1 cellular context compared by ENCODE assay signal in the genomic region with DNA sequence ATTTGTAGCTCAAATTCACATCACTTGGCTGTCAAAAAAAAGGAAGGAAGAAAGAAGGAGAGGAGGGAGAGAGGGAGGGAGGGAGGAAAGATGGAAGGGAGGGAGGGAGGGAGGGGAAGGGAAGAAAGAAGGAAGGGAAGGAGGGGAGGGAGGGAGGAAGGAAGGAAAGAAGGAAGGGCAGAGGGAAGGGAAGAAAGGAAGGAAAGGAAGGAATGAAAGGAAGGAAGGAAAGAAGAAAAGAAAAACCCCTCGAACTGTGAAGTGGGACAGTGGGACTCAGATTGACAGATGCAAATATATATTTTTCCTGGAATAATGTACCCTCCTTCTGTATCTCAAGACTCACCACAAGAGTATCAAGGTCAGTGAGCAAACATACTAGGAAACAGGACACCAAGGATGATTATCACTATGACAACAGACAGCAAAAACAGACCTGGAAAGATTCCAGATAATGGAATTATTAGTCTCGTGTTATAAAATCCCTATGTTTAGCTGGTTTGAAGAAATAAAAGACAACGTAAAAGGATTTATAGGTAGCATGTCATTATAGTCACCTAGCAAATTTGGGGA.
TF ChIP-seq lines count a peak whose summit lies in the region.

No MANE protein-coding gene starts in this region.

TF ChIP-seq in GM23338, 12 proteins besides CTCF, POLR2A, EP300 and RAD21 (continued from another document):
- TF ChIP-seq, protein P1, sequence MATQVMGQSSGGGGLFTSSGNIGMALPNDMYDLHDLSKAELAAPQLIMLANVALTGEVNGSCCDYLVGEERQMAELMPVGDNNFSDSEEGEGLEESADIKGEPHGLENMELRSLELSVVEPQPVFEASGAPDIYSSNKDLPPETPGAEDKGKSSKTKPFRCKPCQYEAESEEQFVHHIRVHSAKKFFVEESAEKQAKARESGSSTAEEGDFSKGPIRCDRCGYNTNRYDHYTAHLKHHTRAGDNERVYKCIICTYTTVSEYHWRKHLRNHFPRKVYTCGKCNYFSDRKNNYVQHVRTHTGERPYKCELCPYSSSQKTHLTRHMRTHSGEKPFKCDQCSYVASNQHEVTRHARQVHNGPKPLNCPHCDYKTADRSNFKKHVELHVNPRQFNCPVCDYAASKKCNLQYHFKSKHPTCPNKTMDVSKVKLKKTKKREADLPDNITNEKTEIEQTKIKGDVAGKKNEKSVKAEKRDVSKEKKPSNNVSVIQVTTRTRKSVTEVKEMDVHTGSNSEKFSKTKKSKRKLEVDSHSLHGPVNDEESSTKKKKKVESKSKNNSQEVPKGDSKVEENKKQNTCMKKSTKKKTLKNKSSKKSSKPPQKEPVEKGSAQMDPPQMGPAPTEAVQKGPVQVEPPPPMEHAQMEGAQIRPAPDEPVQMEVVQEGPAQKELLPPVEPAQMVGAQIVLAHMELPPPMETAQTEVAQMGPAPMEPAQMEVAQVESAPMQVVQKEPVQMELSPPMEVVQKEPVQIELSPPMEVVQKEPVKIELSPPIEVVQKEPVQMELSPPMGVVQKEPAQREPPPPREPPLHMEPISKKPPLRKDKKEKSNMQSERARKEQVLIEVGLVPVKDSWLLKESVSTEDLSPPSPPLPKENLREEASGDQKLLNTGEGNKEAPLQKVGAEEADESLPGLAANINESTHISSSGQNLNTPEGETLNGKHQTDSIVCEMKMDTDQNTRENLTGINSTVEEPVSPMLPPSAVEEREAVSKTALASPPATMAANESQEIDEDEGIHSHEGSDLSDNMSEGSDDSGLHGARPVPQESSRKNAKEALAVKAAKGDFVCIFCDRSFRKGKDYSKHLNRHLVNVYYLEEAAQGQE (IDR thresholded peaks at IDR 0.05; ENCODE audit: unreplicated experiment), result no peak
